1 cellular context compared by ENCODE assay signal in the genomic region with DNA sequence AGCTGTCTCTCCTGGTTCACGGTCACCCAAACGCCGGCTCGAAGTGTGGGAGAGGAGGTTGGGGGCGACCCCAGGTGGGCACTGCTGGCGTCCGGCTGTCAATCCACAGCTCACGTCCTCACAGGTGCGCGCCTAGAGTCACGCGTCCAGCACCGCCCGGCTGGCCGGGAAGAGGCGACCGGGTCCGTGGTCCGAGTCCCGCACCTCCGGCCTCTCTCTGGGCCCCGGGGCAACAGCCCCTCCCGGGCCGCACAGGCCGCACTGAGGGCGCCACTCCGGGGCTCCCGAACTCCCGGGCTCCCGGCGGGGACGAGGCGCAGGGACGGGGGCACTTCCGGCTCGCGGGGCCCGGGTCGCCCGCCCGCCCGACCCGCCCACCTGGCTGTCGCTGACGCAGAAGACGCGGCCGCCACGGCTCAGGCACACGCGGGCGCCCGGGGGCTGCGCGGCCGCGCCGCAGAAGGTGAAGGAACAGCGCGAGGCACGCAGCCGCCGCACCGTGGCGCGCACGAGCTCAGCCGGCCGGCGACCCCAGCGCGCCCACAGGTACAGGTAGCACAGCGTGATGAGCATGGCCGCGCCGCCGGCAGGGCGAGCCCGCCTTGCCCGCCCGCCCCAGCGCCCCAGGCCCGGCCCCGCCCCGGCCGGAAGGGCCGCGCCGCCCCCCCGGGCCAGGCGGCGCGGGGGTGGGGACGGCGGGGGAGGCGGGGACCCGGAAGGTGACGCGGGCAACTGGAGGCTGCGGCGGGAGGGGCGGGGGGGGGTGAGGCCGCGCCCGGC.
TF ChIP-seq lines count a peak whose summit lies in the region.

A gene (minus strand): TSS at position 604 of the 780 bp plus-strand sequence. CDS start 31 bp downstream, at position 573.

TF ChIP-seq in K562, 482 proteins besides CTCF, POLR2A, EP300 and RAD21 (continued from another document and continues in another):
- TF ChIP-seq, protein P1, sequence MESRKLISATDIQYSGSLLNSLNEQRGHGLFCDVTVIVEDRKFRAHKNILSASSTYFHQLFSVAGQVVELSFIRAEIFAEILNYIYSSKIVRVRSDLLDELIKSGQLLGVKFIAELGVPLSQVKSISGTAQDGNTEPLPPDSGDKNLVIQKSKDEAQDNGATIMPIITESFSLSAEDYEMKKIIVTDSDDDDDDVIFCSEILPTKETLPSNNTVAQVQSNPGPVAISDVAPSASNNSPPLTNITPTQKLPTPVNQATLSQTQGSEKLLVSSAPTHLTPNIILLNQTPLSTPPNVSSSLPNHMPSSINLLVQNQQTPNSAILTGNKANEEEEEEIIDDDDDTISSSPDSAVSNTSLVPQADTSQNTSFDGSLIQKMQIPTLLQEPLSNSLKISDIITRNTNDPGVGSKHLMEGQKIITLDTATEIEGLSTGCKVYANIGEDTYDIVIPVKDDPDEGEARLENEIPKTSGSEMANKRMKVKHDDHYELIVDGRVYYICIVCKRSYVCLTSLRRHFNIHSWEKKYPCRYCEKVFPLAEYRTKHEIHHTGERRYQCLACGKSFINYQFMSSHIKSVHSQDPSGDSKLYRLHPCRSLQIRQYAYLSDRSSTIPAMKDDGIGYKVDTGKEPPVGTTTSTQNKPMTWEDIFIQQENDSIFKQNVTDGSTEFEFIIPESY (CRISPR knock-in tag; IDR thresholded peaks at IDR 0.05) = no peak
- TF ChIP-seq BCL6 (CRISPR knock-in tag; IDR thresholded peaks at IDR 0.05) (no peak), PHTF2 (CRISPR knock-in tag; IDR thresholded peaks at IDR 0.05) (no peak), MIER1 (IDR thresholded peaks at IDR 0.05; ENCODE audit: low read depth) (no peak), SIX5 (IDR thresholded peaks at IDR 0.05; ENCODE audit: borderline replicate concordance in 1 of 2, insufficient read depth in 1 of 2, low read depth in 1 of 2, low read length in 2 of 2) (no peak), POLR2G (IDR thresholded peaks at IDR 0.05; ENCODE audit: low read depth, low read length) (peak; percentile 95), ZNF165 (CRISPR knock-in tag; IDR thresholded peaks at IDR 0.05; ENCODE audit: borderline replicate concordance) (no peak), DPF2 (IDR thresholded peaks at IDR 0.05) (no peak), PHF21A (IDR thresholded peaks at IDR 0.05; ENCODE audit: borderline replicate concordance, low read depth) (no peak), BRF1 (IDR thresholded peaks at IDR 0.05; ENCODE audit: borderline replicate concordance, extremely low read depth, insufficient read length) (no peak), FIP1L1 (IDR thresholded peaks at IDR 0.05; ENCODE audit: low read depth, low read length, poor library complexity, severe bottlenecking) (peak; percentile 72), ZC3H4 (CRISPR knock-in tag; IDR thresholded peaks at IDR 0.05; ENCODE audit: borderline replicate concordance) (peak; percentile 86; the same call in 1 of the 2 replicates), GTF2A2 (tag; IDR thresholded peaks at IDR 0.05) (no peak), ZNF76 (CRISPR knock-in tag; IDR thresholded peaks at IDR 0.05; ENCODE audit: borderline replicate concordance) (no peak), HNRNPK (IDR thresholded peaks at IDR 0.05; ENCODE audit: low read depth, low read length, poor library complexity, severe bottlenecking) (no peak), NR2C2 (CRISPR knock-in tag; IDR thresholded peaks at IDR 0.05) (peak; percentile 47; the same call in 1 of the 2 replicates), NR2C2 (tag; IDR thresholded peaks at IDR 0.05) (peak; percentile 56; the same call in 1 of the 2 replicates), DDX20 (tag; IDR thresholded peaks at IDR 0.05; ENCODE audit: low read depth) (no peak), ZNF766 (CRISPR knock-in tag; conservative IDR thresholded peaks at IDR 0.05) (no peak), SREBF1 (IDR thresholded peaks at IDR 0.05; ENCODE audit: borderline replicate concordance, low read depth, low read length) (no peak), ZNF436 (CRISPR knock-in tag; IDR thresholded peaks at IDR 0.05) (no peak), HDAC8 (tag; IDR thresholded peaks at IDR 0.05) (no peak), ARID1B (IDR thresholded peaks at IDR 0.05) (no peak), TRIM24 (IDR thresholded peaks at IDR 0.05) (no peak), ZNF41 (CRISPR knock-in tag; conservative IDR thresholded peaks at IDR 0.05) (no peak), POLR3A (IDR thresholded peaks at IDR 0.05; ENCODE audit: borderline replicate concordance, extremely low read depth, insufficient read depth, insufficient read length) (no peak), ETV5 (CRISPR knock-in tag; IDR thresholded peaks at IDR 0.05; ENCODE audit: low read depth) (peak; percentile 17; the same call in 1 of the 2 replicates), CXXC5 (CRISPR knock-in tag; IDR thresholded peaks at IDR 0.05) (peak; percentile 86), ZNF764 (CRISPR knock-in tag; IDR thresholded peaks at IDR 0.05; ENCODE audit: low read depth) (no peak), LEF1 (IDR thresholded peaks at IDR 0.05) (no peak), ERF (CRISPR knock-in tag; IDR thresholded peaks at IDR 0.05) (0 out of 2 replicates have a peak, but pooled peaks have one; percentile 79), NR3C1 (CRISPR knock-in tag; IDR thresholded peaks at IDR 0.05) (no peak), SIRT6 (IDR thresholded peaks at IDR 0.05; ENCODE audit: low read depth, low read length) (no peak), SAP30 (IDR thresholded peaks at IDR 0.05; ENCODE audit: borderline replicate concordance, insufficient read depth, low read depth, low read length, poor library complexity, severe bottlenecking) (peak; percentile 67)
- TF ChIP-seq, protein P2, sequence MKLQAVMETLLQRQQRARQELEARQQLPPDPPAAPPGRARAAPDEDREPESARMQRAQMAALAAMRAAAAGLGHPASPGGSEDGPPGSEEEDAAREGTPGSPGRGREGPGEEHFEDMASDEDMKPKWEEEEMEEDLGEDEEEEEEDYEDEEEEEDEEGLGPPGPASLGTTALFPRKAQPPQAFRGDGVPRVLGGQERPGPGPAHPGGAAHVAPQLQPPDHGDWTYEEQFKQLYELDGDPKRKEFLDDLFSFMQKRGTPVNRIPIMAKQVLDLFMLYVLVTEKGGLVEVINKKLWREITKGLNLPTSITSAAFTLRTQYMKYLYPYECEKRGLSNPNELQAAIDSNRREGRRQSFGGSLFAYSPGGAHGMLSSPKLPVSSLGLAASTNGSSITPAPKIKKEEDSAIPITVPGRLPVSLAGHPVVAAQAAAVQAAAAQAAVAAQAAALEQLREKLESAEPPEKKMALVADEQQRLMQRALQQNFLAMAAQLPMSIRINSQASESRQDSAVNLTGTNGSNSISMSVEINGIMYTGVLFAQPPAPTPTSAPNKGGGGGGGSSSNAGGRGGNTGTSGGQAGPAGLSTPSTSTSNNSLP (IDR thresholded peaks at IDR 0.05; ENCODE audit: borderline replicate concordance, low read depth, low read length) = no peak
- TF ChIP-seq, protein P3, sequence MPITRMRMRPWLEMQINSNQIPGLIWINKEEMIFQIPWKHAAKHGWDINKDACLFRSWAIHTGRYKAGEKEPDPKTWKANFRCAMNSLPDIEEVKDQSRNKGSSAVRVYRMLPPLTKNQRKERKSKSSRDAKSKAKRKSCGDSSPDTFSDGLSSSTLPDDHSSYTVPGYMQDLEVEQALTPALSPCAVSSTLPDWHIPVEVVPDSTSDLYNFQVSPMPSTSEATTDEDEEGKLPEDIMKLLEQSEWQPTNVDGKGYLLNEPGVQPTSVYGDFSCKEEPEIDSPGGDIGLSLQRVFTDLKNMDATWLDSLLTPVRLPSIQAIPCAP (CRISPR knock-in tag; IDR thresholded peaks at IDR 0.05; ENCODE audit: borderline replicate concordance) = no peak
- TF ChIP-seq, protein P4, sequence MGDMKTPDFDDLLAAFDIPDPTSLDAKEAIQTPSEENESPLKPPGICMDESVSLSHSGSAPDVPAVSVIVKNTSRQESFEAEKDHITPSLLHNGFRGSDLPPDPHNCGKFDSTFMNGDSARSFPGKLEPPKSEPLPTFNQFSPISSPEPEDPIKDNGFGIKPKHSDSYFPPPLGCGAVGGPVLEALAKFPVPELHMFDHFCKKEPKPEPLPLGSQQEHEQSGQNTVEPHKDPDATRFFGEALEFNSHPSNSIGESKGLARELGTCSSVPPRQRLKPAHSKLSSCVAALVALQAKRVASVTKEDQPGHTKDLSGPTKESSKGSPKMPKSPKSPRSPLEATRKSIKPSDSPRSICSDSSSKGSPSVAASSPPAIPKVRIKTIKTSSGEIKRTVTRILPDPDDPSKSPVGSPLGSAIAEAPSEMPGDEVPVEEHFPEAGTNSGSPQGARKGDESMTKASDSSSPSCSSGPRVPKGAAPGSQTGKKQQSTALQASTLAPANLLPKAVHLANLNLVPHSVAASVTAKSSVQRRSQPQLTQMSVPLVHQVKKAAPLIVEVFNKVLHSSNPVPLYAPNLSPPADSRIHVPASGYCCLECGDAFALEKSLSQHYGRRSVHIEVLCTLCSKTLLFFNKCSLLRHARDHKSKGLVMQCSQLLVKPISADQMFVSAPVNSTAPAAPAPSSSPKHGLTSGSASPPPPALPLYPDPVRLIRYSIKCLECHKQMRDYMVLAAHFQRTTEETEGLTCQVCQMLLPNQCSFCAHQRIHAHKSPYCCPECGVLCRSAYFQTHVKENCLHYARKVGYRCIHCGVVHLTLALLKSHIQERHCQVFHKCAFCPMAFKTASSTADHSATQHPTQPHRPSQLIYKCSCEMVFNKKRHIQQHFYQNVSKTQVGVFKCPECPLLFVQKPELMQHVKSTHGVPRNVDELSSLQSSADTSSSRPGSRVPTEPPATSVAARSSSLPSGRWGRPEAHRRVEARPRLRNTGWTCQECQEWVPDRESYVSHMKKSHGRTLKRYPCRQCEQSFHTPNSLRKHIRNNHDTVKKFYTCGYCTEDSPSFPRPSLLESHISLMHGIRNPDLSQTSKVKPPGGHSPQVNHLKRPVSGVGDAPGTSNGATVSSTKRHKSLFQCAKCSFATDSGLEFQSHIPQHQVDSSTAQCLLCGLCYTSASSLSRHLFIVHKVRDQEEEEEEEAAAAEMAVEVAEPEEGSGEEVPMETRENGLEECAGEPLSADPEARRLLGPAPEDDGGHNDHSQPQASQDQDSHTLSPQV (IDR thresholded peaks at IDR 0.05) = no peak
- TF ChIP-seq, protein P5, sequence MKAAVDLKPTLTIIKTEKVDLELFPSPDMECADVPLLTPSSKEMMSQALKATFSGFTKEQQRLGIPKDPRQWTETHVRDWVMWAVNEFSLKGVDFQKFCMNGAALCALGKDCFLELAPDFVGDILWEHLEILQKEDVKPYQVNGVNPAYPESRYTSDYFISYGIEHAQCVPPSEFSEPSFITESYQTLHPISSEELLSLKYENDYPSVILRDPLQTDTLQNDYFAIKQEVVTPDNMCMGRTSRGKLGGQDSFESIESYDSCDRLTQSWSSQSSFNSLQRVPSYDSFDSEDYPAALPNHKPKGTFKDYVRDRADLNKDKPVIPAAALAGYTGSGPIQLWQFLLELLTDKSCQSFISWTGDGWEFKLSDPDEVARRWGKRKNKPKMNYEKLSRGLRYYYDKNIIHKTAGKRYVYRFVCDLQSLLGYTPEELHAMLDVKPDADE (conservative IDR thresholded peaks at IDR 0.05; ENCODE audit: control insufficient read depth, low read depth, low read length) = peak; percentile 45; the same call in 1 of the 2 replicates
- TF ChIP-seq, protein P6, sequence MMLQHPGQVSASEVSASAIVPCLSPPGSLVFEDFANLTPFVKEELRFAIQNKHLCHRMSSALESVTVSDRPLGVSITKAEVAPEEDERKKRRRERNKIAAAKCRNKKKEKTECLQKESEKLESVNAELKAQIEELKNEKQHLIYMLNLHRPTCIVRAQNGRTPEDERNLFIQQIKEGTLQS (IDR thresholded peaks at IDR 0.05) = no peak
- TF ChIP-seq, protein P6 (CRISPR knock-in tag; conservative IDR thresholded peaks at IDR 0.05) = no peak
- TF ChIP-seq, protein P7, sequence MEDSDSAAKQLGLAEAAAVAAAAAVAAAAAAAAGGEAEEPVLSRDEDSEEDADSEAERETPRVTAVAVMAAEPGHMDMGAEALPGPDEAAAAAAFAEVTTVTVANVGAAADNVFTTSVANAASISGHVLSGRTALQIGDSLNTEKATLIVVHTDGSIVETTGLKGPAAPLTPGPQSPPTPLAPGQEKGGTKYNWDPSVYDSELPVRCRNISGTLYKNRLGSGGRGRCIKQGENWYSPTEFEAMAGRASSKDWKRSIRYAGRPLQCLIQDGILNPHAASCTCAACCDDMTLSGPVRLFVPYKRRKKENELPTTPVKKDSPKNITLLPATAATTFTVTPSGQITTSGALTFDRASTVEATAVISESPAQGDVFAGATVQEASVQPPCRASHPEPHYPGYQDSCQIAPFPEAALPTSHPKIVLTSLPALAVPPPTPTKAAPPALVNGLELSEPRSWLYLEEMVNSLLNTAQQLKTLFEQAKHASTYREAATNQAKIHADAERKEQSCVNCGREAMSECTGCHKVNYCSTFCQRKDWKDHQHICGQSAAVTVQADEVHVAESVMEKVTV (CRISPR knock-in tag; IDR thresholded peaks at IDR 0.05) = no peak
- TF ChIP-seq, protein P8, sequence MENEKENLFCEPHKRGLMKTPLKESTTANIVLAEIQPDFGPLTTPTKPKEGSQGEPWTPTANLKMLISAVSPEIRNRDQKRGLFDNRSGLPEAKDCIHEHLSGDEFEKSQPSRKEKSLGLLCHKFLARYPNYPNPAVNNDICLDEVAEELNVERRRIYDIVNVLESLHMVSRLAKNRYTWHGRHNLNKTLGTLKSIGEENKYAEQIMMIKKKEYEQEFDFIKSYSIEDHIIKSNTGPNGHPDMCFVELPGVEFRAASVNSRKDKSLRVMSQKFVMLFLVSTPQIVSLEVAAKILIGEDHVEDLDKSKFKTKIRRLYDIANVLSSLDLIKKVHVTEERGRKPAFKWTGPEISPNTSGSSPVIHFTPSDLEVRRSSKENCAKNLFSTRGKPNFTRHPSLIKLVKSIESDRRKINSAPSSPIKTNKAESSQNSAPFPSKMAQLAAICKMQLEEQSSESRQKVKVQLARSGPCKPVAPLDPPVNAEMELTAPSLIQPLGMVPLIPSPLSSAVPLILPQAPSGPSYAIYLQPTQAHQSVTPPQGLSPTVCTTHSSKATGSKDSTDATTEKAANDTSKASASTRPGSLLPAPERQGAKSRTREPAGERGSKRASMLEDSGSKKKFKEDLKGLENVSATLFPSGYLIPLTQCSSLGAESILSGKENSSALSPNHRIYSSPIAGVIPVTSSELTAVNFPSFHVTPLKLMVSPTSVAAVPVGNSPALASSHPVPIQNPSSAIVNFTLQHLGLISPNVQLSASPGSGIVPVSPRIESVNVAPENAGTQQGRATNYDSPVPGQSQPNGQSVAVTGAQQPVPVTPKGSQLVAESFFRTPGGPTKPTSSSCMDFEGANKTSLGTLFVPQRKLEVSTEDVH (IDR thresholded peaks at IDR 0.05; ENCODE audit: low read depth, partially characterized antibody) = no peak
- TF ChIP-seq, protein P9, sequence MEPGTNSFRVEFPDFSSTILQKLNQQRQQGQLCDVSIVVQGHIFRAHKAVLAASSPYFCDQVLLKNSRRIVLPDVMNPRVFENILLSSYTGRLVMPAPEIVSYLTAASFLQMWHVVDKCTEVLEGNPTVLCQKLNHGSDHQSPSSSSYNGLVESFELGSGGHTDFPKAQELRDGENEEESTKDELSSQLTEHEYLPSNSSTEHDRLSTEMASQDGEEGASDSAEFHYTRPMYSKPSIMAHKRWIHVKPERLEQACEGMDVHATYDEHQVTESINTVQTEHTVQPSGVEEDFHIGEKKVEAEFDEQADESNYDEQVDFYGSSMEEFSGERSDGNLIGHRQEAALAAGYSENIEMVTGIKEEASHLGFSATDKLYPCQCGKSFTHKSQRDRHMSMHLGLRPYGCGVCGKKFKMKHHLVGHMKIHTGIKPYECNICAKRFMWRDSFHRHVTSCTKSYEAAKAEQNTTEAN (CRISPR knock-in tag; IDR thresholded peaks at IDR 0.05) = no peak
